ENCODE assay signal across 8 cellular contexts in the genomic region with DNA sequence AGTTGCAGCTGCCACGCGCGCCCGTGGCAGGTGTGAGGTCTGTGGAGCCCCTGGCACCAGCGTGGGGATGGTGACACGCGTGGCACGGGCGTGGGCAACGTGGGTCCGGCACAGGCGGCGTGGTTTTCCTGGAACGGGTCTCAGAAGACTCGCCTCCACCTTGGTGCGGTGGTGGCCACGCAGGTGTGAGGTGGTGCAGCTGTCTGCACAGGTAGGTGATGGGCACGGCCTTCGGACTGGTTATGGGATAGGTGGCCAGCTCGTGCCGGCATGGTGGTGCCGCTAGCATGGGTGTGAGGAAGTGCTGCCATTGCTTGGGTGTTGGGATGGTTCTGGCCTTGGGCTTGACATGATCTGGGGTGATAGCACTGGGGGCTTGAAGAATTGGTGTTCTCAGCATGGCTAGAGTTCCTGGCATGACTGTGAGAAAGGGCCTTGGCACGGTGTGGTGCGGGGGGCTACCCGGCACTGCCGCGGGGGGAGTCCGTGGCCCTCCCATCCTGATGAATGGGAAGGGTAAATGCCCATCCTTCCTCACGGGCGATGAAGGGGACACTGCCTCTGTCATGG. TPM values are rescaled to one million over a fixed set of nuclear protein-coding genes. Genes with fewer than 3 reads are reported as not detected.
A peak's percentile ranks its signal among the peaks of the same experiment; 100 is the strongest.
DNase-seq lines count a peak whose midpoint lies in the region; ATAC-seq and TF ChIP-seq lines count a peak whose summit lies in the region.

No MANE protein-coding gene starts in this region.

- DNase-seq in CD4-positive, alpha-beta memory T cell, result no peak
- DNase-seq in PC-3 (no peak), esophagus squamous epithelium (lab: John Stamatoyannopoulos, UW) (no peak), D341Med (ENCODE audit: low spot score) (no peak), AG08395 (ENCODE audit: low spot score) (no peak), SHP77 treated with DMSO at 0.1 percent for 48 hours (lab: John Stamatoyannopoulos, UW) (no peak)

- H2AFZ ChIP-seq in PC-3 (ENCODE audit: low read length), result peak overlapping the region; percentile 79
- peak overlapping the region; percentile 75 for H2AFZ ChIP-seq in parathyroid adenoma

- WGBS in esophagus squamous epithelium, 2 donors, result 78 to 97% methylated on average over 5 to 10 of the region's 30 CpGs

- TF ChIP-seq POLR2A in esophagus squamous epithelium (IDR thresholded peaks at IDR 0.05), result no peak

- H3K9me3 Mint-ChIP-seq in CD4-positive, alpha-beta memory T cell, result no peaks in the 10 kb centered on the region

- no peaks in the 10 kb centered on the region for H3K36me3 ChIP-seq in CD4-positive, alpha-beta memory T cell (ENCODE audit: insufficient read depth, low read length)
- H3K36me3 ChIP-seq in PC-3 (ENCODE audit: low read depth, low read length) (no peaks in the 10 kb centered on the region), esophagus squamous epithelium (no peaks in the 10 kb centered on the region), parathyroid adenoma (ENCODE audit: control insufficient read depth, insufficient read depth, low read length) (no peaks in the 10 kb centered on the region)

- no peak overlapping the region for H3K27ac ChIP-seq in CD4-positive, alpha-beta memory T cell (ENCODE audit: low read depth, low read length)
- H3K27ac ChIP-seq in PC-3 (ENCODE audit: low read length), result no peak overlapping the region
- peak overlapping the region in 3 of 4 donors; percentile 40 to 57 (median 55) for H3K27ac ChIP-seq in esophagus squamous epithelium
- H3K27ac ChIP-seq in parathyroid adenoma, result no peak overlapping the region

- POLR2A ChIA-PET in CD4-positive, alpha-beta memory T cell (lab: Charles Lee; ENCODE audit: partially characterized antibody), result interaction anchor here (1.3 kb wide), 1 partner anchor 53 kb away, joined by 6 read pairs; no protein-coding TSS in a partner anchor
- POLR2A ChIA-PET in PC-3 (lab: Charles Lee; ENCODE audit: unreplicated experiment), result no interaction called here

- H3K9me3 ChIP-seq in CD4-positive, alpha-beta memory T cell (ENCODE audit: control insufficient read depth in 1 of 2, low read length in 2 of 2), result no peaks in the 10 kb centered on the region
- H3K9me3 ChIP-seq in PC-3 (ENCODE audit: low read length) (no peaks in the 10 kb centered on the region), esophagus squamous epithelium (no peaks in the 10 kb centered on the region), parathyroid adenoma (ENCODE audit: control insufficient read depth, low read length) (no peaks in the 10 kb centered on the region)

- H3K4me1 Mint-ChIP-seq in CD4-positive, alpha-beta memory T cell, result peaks cover 0 to 20% (median 10%) of the 10 kb centered on the region in 4 donors

- intact Hi-C loops in CD4-positive, alpha-beta memory T cell (cut with micrococcal nuclease), result loop anchor here (1.0 kb wide), 2 partner anchors 53 to 112 kb away; partner anchors contain the start of genes FEN1 and TMEM258
- intact Hi-C loops in PC-3 (cut with micrococcal nuclease) (loop anchor here (1.0 kb wide), 1 partner anchor 53 kb away; no protein-coding TSS in a partner anchor), esophagus squamous epithelium (cut with DNase I) (loop anchor here (2.0 kb wide), 1 partner anchor 52 kb away; no protein-coding TSS in a partner anchor)

- H3K4me2 ChIP-seq in PC-3 (ENCODE audit: low read length) (peak overlapping the region; percentile 95), parathyroid adenoma (ENCODE audit: low read length) (peak overlapping the region; percentile 74)

- H3K36me3 Mint-ChIP-seq in CD4-positive, alpha-beta memory T cell, result no peaks in the 10 kb centered on the region

- H3K27me3 Mint-ChIP-seq in CD4-positive, alpha-beta memory T cell, result peaks cover 5 to 10% of the 10 kb centered on the region in 2 donors

- peaks cover 28% of the 10 kb centered on the region for H3K4me1 ChIP-seq in CD4-positive, alpha-beta memory T cell (ENCODE audit: insufficient read depth, low read length)
- peaks cover 26% of the 10 kb centered on the region for H3K4me1 ChIP-seq in PC-3 (ENCODE audit: insufficient read depth, low read length)
- H3K4me1 ChIP-seq in esophagus squamous epithelium, result peaks cover 13 to 65% (median 17%) of the 10 kb centered on the region in 3 donors
- H3K4me1 ChIP-seq in parathyroid adenoma, result no peaks in the 10 kb centered on the region

- H3K79me2 ChIP-seq in PC-3 (ENCODE audit: low read length) (peaks cover 52% of the 10 kb centered on the region), parathyroid adenoma (no peaks in the 10 kb centered on the region)

- TF ChIP-seq CTCF in PC-3 (conservative IDR thresholded peaks at IDR 0.05; ENCODE audit: low read depth, low read length), result no peak
- no peak for TF ChIP-seq CTCF in esophagus squamous epithelium (IDR thresholded peaks at IDR 0.05)
- TF ChIP-seq CTCF in parathyroid adenoma (IDR thresholded peaks at IDR 0.05), result no peak

- peak overlapping the region in 7 of 8 donors; percentile 60 to 83 (median 75) for H3K4me3 Mint-ChIP-seq in CD4-positive, alpha-beta memory T cell

- H3K9me2 ChIP-seq in PC-3 (replicated peaks; ENCODE audit: low read length), result no peaks in the 10 kb centered on the region

- no peaks in the 10 kb centered on the region; the same call in 1 of the 2 replicates for H4K20me1 ChIP-seq in PC-3 (ENCODE audit: low read length)

- peak overlapping the region in 6 of 7 donors; percentile 28 to 91 (median 51) for H3K27ac Mint-ChIP-seq in CD4-positive, alpha-beta memory T cell

- H3K4me3 ChIP-seq in CD4-positive, alpha-beta memory T cell (ENCODE audit: low read length in 2 of 2), result peak overlapping the region in 1 of 2 donors; percentile 19
- H3K4me3 ChIP-seq in PC-3 (ENCODE audit: low read length) (peak overlapping the region; percentile 78), esophagus squamous epithelium (peak overlapping the region; percentile 40 to 73 (median 50)), parathyroid adenoma (ENCODE audit: low read depth, low read length) (no peak overlapping the region)

- CTCF ChIA-PET in CD4-positive, alpha-beta memory T cell (lab: Charles Lee; ENCODE audit: partially characterized antibody), result interaction anchor here (1.1 to 4.4 kb wide), 3 partner anchors 9 to 53 kb away, joined by 3 to 64 read pairs (median 5); no protein-coding TSS in a partner anchor
- CTCF ChIA-PET in PC-3 (lab: Charles Lee), result no interaction called here

- TSS peak; percentile 46 for BruUV-seq in PC-3 (replicated peaks; lab: Mats Ljungman, UMichigan)

- ATAC-seq in PC-3 (peak; percentile 2; the same call in 1 of the 2 replicates), GM19455 (IDR thresholded peaks at IDR 0.05; ENCODE audit: unreplicated experiment) (no peak)

- H3F3A ChIP-seq in PC-3 (ENCODE audit: low read length, unreplicated experiment), result no peaks in the 10 kb centered on the region

- H3K9ac ChIP-seq in PC-3 (ENCODE audit: low read length) (peak overlapping the region; percentile 54), parathyroid adenoma (no peak overlapping the region)

- H3K27me3 ChIP-seq in CD4-positive, alpha-beta memory T cell (ENCODE audit: insufficient read depth, low read length), result no peaks in the 10 kb centered on the region
- peaks cover 14% of the 10 kb centered on the region for H3K27me3 ChIP-seq in PC-3 (ENCODE audit: low read length)
- peaks cover 0 to 80% (median 0%) of the 10 kb centered on the region in 4 donors for H3K27me3 ChIP-seq in esophagus squamous epithelium
- H3K27me3 ChIP-seq in parathyroid adenoma (ENCODE audit: control insufficient read depth, insufficient read depth, low read length), result no peaks in the 10 kb centered on the region

RNA-seq across cellular contexts. Expression of gene DAGLA, which starts 0.5 kb away (rescaled TPM):
- total RNA-seq in CD4-positive, alpha-beta memory T cell, result under 1 TPM; 0.30 to 0.44 TPM
- polyA plus RNA-seq in CD4-positive, alpha-beta memory T cell, result under 1 TPM in 1 of 2 donors, not detected in 1; 0.52 TPM
- total RNA-seq in PC-3 (2014; rRNA removed), result 8.6 and 12.2 TPM in 2 replicates
- total RNA-seq in esophagus squamous epithelium, result 1 to 10 TPM; 1.7 to 6.9 (median 2.9) TPM

Comparison
In these comparisons a context has a peak if more than half of its experiments do, and no peak if none do; other contexts are left out.
1. H3K27ac ChIP-seq: peak in esophagus squamous epithelium (3 of 4); none in CD4-positive, alpha-beta memory T cell (single experiment), PC-3 (single experiment) and parathyroid adenoma (single experiment).